Comparison of ENCODE assay signal across 26 cellular contexts in the genomic region with DNA sequence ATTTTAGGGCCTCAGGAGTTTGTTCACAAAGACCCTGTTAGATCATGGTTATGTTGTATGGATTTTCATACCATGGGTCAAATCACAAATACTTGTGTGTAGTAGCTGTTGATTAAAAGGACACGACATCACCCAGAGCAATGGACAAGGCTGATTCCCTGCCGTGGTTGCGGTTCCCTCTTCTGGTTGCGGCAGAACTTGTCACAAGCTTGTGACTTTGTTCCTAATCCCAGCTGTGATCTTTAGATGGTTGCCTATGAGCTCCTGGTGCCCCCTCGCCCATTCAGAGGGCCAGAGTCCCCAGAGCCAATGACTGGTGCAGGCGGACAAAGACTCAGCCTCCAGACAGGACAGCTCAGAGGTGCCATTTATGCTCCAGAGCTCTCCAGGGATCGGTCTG. TPM values are rescaled to one million over a fixed set of nuclear protein-coding genes. Genes with fewer than 3 reads are reported as not detected.
"Had no signal": no experiment of that assay in that cellular context is flagged by ENCODE, and none has a peak within 500 bp of the region (broad histone marks: within the 10 kb centered on the region; RNA-seq: fewer than 3 reads in every experiment).

No MANE protein-coding gene starts in this region.

- H3K27me3 Mint-ChIP-seq: activated naive CD8-positive, alpha-beta T cell; stimulated activated memory B cell treated with anti-CD40 and anti-IgM and Interleukin-4, amounts not matched to agents 10 μg/mL and 1 μg/mL and 100 μg/mL, for 72 hours had no signal

- H3K4me1 ChIP-seq: breast epithelium, pancreas, transverse colon had no signal

- H3K4me1 Mint-ChIP-seq: T-cell had no signal

- H3K4me3 ChIP-seq: breast epithelium, pancreas, right lobe of liver, skin epidermis, stomach, transverse colon, vagina had no signal

- H3K27ac ChIP-seq: breast epithelium, right lobe of liver, transverse colon, vagina had no signal

- ATAC-seq: activated T-cell treated with anti-CD3 and anti-CD28 coated beads, Interleukin-2, amount 50 U/mL, for 4 hours; left ventricle myocardium superior; natural killer cell treated with Interleukin-12 subunit alpha and Interleukin-12 subunit beta and Interleukin-15 and Interleukin-18, amount 100 ng/mL, for 72 hours; right lobe of liver; stimulated activated memory B cell treated with anti-CD40 and anti-IgM and Interleukin-4, amounts not matched to agents 10 μg/mL and 1 μg/mL and 100 μg/mL, for 72 hours; T-cell had no signal

- H3K36me3 ChIP-seq: breast epithelium, pancreas, right lobe of liver, stomach, transverse colon, vagina had no signal

- H3K36me3 Mint-ChIP-seq: activated naive CD8-positive, alpha-beta T cell; natural killer cell treated with Interleukin-12 subunit alpha and Interleukin-12 subunit beta and Interleukin-15 and Interleukin-18, amount 100 ng/mL, for 72 hours; stimulated activated memory B cell treated with anti-CD40 and anti-IgM and Interleukin-4, amounts not matched to agents 10 μg/mL and 1 μg/mL and 100 μg/mL, for 72 hours; T-cell had no signal

- H3K27ac Mint-ChIP-seq: activated naive CD8-positive, alpha-beta T cell; activated T-helper 2 cell treated with anti-CD3 and anti-CD28 coated beads, Interferon-gamma antibody, Interleukin-2, Interleukin-4, amounts not matched to agents 10 μg/mL and 5 μg/mL and 100 μg/mL, durations not matched to agents 14 hours and 24 hours and 36 hours; natural killer cell treated with Interleukin-12 subunit alpha and Interleukin-12 subunit beta and Interleukin-15 and Interleukin-18, amount 100 ng/mL, for 72 hours; stimulated activated memory B cell treated with anti-CD40 and anti-IgM and Interleukin-4, amounts not matched to agents 10 μg/mL and 1 μg/mL and 100 μg/mL, for 72 hours; T-cell; T-helper 2 cell treated with Interferon-gamma antibody and Interleukin-4, amounts not matched to agents 5 μg/mL and 100 μg/mL, for 36 hours had no signal

- DNase-seq: activated CD4-positive, alpha-beta T cell treated with anti-CD3 and anti-CD28 coated beads for 1 hour; activated CD8-positive, alpha-beta memory T cell treated with anti-CD3 and anti-CD28 coated beads, Interleukin-2, amount 50 U/mL, for 4 hours; activated naive CD4-positive, alpha-beta T cell; activated T-cell treated with anti-CD3 and anti-CD28 coated beads, Interleukin-2, amount 50 U/mL, for 4 hours; cerebellar nuclear complex; cortex of kidney; effector CD4-positive, alpha-beta T cell; erythroblast; foreskin fibroblast; left ventricle myocardium superior; midbrain; right lobe of liver; stimulated activated CD4-positive, alpha-beta T cell treated with anti-CD3 and anti-CD28 coated beads, Interleukin-15, amount 100 ng/mL, for 24 hours; stomach; T-cell; transverse colon had no signal

- H3K9me3 Mint-ChIP-seq: activated T-cell treated with anti-CD3 and anti-CD28 coated beads, Interleukin-2, amount 50 U/mL, for 4 hours; activated T-helper 2 cell treated with anti-CD3 and anti-CD28 coated beads, Interferon-gamma antibody, Interleukin-2, Interleukin-4, amounts not matched to agents 10 μg/mL and 5 μg/mL and 100 μg/mL, durations not matched to agents 14 hours and 24 hours and 36 hours; natural killer cell treated with Interleukin-12 subunit alpha and Interleukin-12 subunit beta and Interleukin-15 and Interleukin-18, amount 100 ng/mL, for 72 hours; stimulated activated memory B cell treated with anti-CD40 and anti-IgM and Interleukin-4, amounts not matched to agents 10 μg/mL and 1 μg/mL and 100 μg/mL, for 72 hours; T-cell; T-helper 2 cell treated with Interferon-gamma antibody and Interleukin-4, amounts not matched to agents 5 μg/mL and 100 μg/mL, for 36 hours had no signal

- H3K9me3 ChIP-seq: pancreas, right lobe of liver, vagina had no signal

- H3K27me3 ChIP-seq: breast epithelium, pancreas, right lobe of liver, stomach, transverse colon, vagina had no signal

- H3K4me3 Mint-ChIP-seq: activated naive CD8-positive, alpha-beta T cell; activated T-cell treated with anti-CD3 and anti-CD28 coated beads, Interleukin-2, amount 50 U/mL, for 4 hours; natural killer cell treated with Interleukin-12 subunit alpha and Interleukin-12 subunit beta and Interleukin-15 and Interleukin-18, amount 100 ng/mL, for 72 hours; stimulated activated memory B cell treated with anti-CD40 and anti-IgM and Interleukin-4, amounts not matched to agents 10 μg/mL and 1 μg/mL and 100 μg/mL, for 72 hours; T-cell; T-helper 2 cell treated with Interferon-gamma antibody and Interleukin-4, amounts not matched to agents 5 μg/mL and 100 μg/mL, for 36 hours had no signal

RNA-seq across cellular contexts. Expression of a gene that starts 53.6 kb away (rescaled TPM):
- total RNA-seq: fibroblast of lung; natural killer cell treated with Interleukin-12 subunit alpha and Interleukin-12 subunit beta and Interleukin-15 and Interleukin-18, amount 100 ng/mL, for 72 hours had no signal
